15 cellular contexts compared by ENCODE assay signal in the genomic region with DNA sequence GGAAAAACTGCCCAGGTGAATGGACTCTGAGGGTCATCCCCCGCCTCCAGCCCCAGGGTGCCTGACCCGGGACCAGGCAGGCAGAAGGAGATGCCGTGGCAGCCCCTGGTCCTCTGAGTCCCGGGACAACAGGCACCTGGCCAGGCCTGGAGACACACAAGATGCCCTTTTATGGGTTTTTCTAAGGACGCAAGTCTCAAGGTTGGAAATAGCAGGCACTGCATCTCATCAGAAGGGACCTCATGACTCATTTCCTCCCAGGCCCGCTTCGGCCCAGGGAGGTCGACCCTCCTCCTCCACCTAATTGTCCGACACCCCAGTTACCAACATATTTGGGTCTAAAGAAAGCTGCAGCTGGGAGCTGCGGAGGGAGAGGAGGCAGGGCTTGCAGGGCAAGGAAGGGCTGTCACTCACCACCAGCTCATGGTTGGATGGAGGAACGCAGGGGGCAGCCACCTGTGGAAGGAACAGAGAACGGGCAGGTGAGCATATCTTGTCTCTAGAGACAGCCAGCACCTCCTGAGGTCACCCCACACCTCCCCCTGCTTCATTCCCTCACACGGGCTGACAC.
DNase-seq lines count a peak whose midpoint lies in the region; ATAC-seq and TF ChIP-seq lines count a peak whose summit lies in the region.
"Had no signal": no experiment of that assay in that cellular context is flagged by ENCODE, and none has a peak within 500 bp of the region (broad histone marks: within the 10 kb centered on the region; RNA-seq: fewer than 3 reads in every experiment).

No MANE protein-coding gene starts in this region.

- no peaks in the 10 kb centered on the region for H3K9me3 Mint-ChIP-seq in activated naive CD4-positive, alpha-beta T cell treated with anti-CD3 and anti-CD28 coated beads, Interleukin-2, amount 50 U/mL, for 72 hours
- H3K9me3 Mint-ChIP-seq: activated naive CD8-positive, alpha-beta T cell treated with anti-CD3 and anti-CD28 coated beads for 36 hours had no signal

- no peak overlapping the region for H4K8ac ChIP-seq in trophoblast cell (ENCODE audit: low read depth, low read length)

- H3K9me2 ChIP-seq in SK-N-SH, result no peaks in the 10 kb centered on the region

- H3F3A ChIP-seq in SK-N-SH (replicated peaks; ENCODE audit: insufficient read depth), result peaks cover 23% of the 10 kb centered on the region

- peak overlapping the region; percentile 16 for H2BK12ac ChIP-seq in trophoblast cell (ENCODE audit: low read length)

- no peak overlapping the region for H3K14ac ChIP-seq in trophoblast cell (ENCODE audit: low read length)

- ATAC-seq in activated naive CD4-positive, alpha-beta T cell treated with anti-CD3 and anti-CD28 coated beads, Interleukin-2, amount 50 U/mL, for 72 hours, result no peak
- ATAC-seq: GM12878 had no signal

- H3K4me1 ChIP-seq in SK-N-SH (ENCODE audit: control insufficient read depth in 1 of 2, insufficient read depth in 2 of 2, low read depth in 1 of 2, low read length in 1 of 2) (peaks cover 46 to 60% of the 10 kb centered on the region in 2 experiments), cardiac muscle cell (ENCODE audit: low read depth) (peaks cover 51% of the 10 kb centered on the region), trophoblast cell (ENCODE audit: control insufficient read depth in 1 of 2, insufficient read depth in 2 of 2, low read length in 2 of 2) (peaks cover 22 to 39% of the 10 kb centered on the region in 2 experiments)

- POLR2A ChIA-PET in AG04450 (lab: Yijun Ruan, JAX), result interaction anchor here (0.8 to 1.0 kb wide), 3 partner anchors 15 to 46 kb away, joined by 3 to 9 read pairs (median 3); no protein-coding TSS in a partner anchor
- POLR2A ChIA-PET in SK-N-SH (lab: Yijun Ruan, JAX), result interaction anchor here (1.1 to 3.6 kb wide), 3 partner anchors 10 to 32 kb away, joined by 3 to 28 read pairs (median 8); no protein-coding TSS in a partner anchor

- H3K27ac Mint-ChIP-seq in activated naive CD4-positive, alpha-beta T cell treated with anti-CD3 and anti-CD28 coated beads, Interleukin-2, amount 50 U/mL, for 72 hours, result no peak overlapping the region
- H3K27ac Mint-ChIP-seq: activated naive CD8-positive, alpha-beta T cell treated with anti-CD3 and anti-CD28 coated beads for 36 hours had no signal

- H3K27ac ChIP-seq in AG04450 (ENCODE audit: low read depth, low read length) (peak overlapping the region; percentile 94), SK-N-SH (ENCODE audit: low read depth in 2 of 2, low read length in 1 of 2) (peak overlapping the region; percentile 77 to 96), cardiac muscle cell (peak overlapping the region; percentile 93), trophoblast cell (ENCODE audit: low read depth, low read length) (no peak overlapping the region)
- H3K27ac ChIP-seq: BLaER1 had no signal

- H3K4me2 ChIP-seq in SK-N-SH (peak overlapping the region; percentile 74), trophoblast cell (ENCODE audit: low read length) (peak overlapping the region; percentile 2)
- H3K4me2 ChIP-seq: BLaER1 had no signal

- H4K12ac ChIP-seq in trophoblast cell (ENCODE audit: low read depth, low read length), result no peak overlapping the region

- H2BK5ac ChIP-seq in trophoblast cell (ENCODE audit: low read depth, low read length, poor library complexity), result no peak overlapping the region

- H2AK5ac ChIP-seq in trophoblast cell (ENCODE audit: low read length), result no peak overlapping the region

- no peak overlapping the region for H3K4ac ChIP-seq in trophoblast cell (ENCODE audit: low read depth, low read length)

- CTCF ChIA-PET in AG04450 (lab: Charles Lee), result interaction anchor here (0.6 to 1.5 kb wide), 4 partner anchors 20 to 142 kb away, joined by 3 to 4 read pairs (median 3); no protein-coding TSS in a partner anchor
- CTCF ChIA-PET in SK-N-SH (lab: Yijun Ruan, JAX), result interaction anchor here (0.8 to 4.9 kb wide), 7 partner anchors 11 to 132 kb away, joined by 3 to 35 read pairs (median 6); no protein-coding TSS in a partner anchor

- peaks cover 6% of the 10 kb centered on the region for H3K79me1 ChIP-seq in trophoblast cell (ENCODE audit: low read length)

- peak overlapping the region; percentile 33; the same call in 1 of the 2 replicates for H3K9ac ChIP-seq in SK-N-SH
- no peak overlapping the region for H3K9ac ChIP-seq in trophoblast cell (ENCODE audit: low read length)
- H3K9ac ChIP-seq: BLaER1 had no signal

- peak overlapping the region; percentile 47 for H2BK120ac ChIP-seq in trophoblast cell (ENCODE audit: insufficient read depth, low read length, poor library complexity)

- H3K27me3 ChIP-seq in AG04450 (ENCODE audit: control insufficient read depth, insufficient read depth, low read length) (no peaks in the 10 kb centered on the region), SK-N-SH (ENCODE audit: insufficient read depth) (no peaks in the 10 kb centered on the region), cardiac muscle cell (no peaks in the 10 kb centered on the region), trophoblast cell (ENCODE audit: insufficient read depth, low read length) (no peaks in the 10 kb centered on the region)
- H3K27me3 ChIP-seq: BLaER1 had no signal

- no peak overlapping the region for H3K23ac ChIP-seq in trophoblast cell (ENCODE audit: low read length)

- DNase-seq in AG04450 (ENCODE audit: low read depth, low spot score) (peak; percentile 61), SK-N-SH (no peak), cardiac muscle cell (ENCODE audit: low read depth in 1 of 2, low spot score in 1 of 2) (peak in 1 of 2 donors; percentile 80), trophoblast cell (no peak), activated gamma-delta T cell (lab: John Stamatoyannopoulos, UW) (no peak), NCI-H2171 treated with DMSO at 0.1 percent for 48 hours (lab: John Stamatoyannopoulos, UW) (no peak), posterior vena cava (ENCODE audit: low spot score) (no peak)
- DNase-seq in activated naive CD4-positive, alpha-beta T cell treated with anti-CD3 and anti-CD28 coated beads, Interleukin-2, amount 50 U/mL, for 72 hours (ENCODE audit: low spot score in 2 of 2), result no peak
- DNase-seq: activated naive CD8-positive, alpha-beta T cell treated with anti-CD3 and anti-CD28 coated beads for 36 hours; NCI-H774; stimulated activated naive CD4-positive, alpha-beta T cell; T-helper 9 cell had no signal

- H3K36me3 Mint-ChIP-seq in activated naive CD4-positive, alpha-beta T cell treated with anti-CD3 and anti-CD28 coated beads, Interleukin-2, amount 50 U/mL, for 72 hours, result no peaks in the 10 kb centered on the region
- H3K36me3 Mint-ChIP-seq: activated naive CD8-positive, alpha-beta T cell treated with anti-CD3 and anti-CD28 coated beads for 36 hours had no signal

- H3K79me2 ChIP-seq in SK-N-SH (ENCODE audit: insufficient read depth) (peaks cover 97% of the 10 kb centered on the region), trophoblast cell (ENCODE audit: control insufficient read depth, insufficient read depth, low read length, poor library complexity) (no peaks in the 10 kb centered on the region)

- 35% methylated on average over 6 of the region's 13 CpGs for WGBS in SK-N-SH (ENCODE audit: low lambda C conversion rate)
- no CpG with 5 or more reads among the region's 13 CpGs for WGBS in trophoblast cell (ENCODE audit: extremely low coverage, insufficient coverage, insufficient read length)

- TF ChIP-seq RAD21 in SK-N-SH (IDR thresholded peaks at IDR 0.05; ENCODE audit: low read length), result no peak

- 0 out of 2 replicates have a peak overlapping the region, but pooled peaks have one; percentile 4 for H3K4me3 ChIP-seq in AG04450 (ENCODE audit: low read depth, low read length)
- H3K4me3 ChIP-seq in SK-N-SH (ENCODE audit: low read depth in 2 of 2, low read length in 1 of 2), result peak overlapping the region in 1 of 2 experiments; percentile 35; a peak in 1 of 4 replicates
- no peak overlapping the region for H3K4me3 ChIP-seq in cardiac muscle cell
- H3K4me3 ChIP-seq in trophoblast cell (ENCODE audit: low read depth, low read length), result no peak overlapping the region
- H3K4me3 ChIP-seq: BLaER1, GM12878, skin epidermis had no signal

- H2AFZ ChIP-seq in SK-N-SH (ENCODE audit: low read depth) (no peak overlapping the region), trophoblast cell (ENCODE audit: insufficient read depth, low read length, poor library complexity) (no peak overlapping the region)

- intact Hi-C loops in posterior vena cava (cut with DNase I), result no loop called here

- no peaks in the 10 kb centered on the region; the same call in 1 of the 2 replicates for H3K9me3 ChIP-seq in AG04450 (ENCODE audit: control insufficient read depth, insufficient read depth, low read length)
- H3K9me3 ChIP-seq in SK-N-SH, result no peaks in the 10 kb centered on the region
- H3K9me3 ChIP-seq in cardiac muscle cell (ENCODE audit: low read depth), result no peaks in the 10 kb centered on the region
- peaks cover 2% of the 10 kb centered on the region for H3K9me3 ChIP-seq in trophoblast cell (ENCODE audit: insufficient read depth, low read depth, low read length)
- H3K9me3 ChIP-seq: BLaER1 had no signal

- H4K20me1 ChIP-seq in SK-N-SH (ENCODE audit: insufficient read depth), result peaks cover 14% of the 10 kb centered on the region; the same call in 1 of the 2 replicates

- H3K18ac ChIP-seq in trophoblast cell (ENCODE audit: low read length), result no peak overlapping the region

- H4K91ac ChIP-seq in trophoblast cell (ENCODE audit: low read depth, low read length), result peak overlapping the region; percentile 4

- H3K36me3 ChIP-seq in SK-N-SH (replicated peaks in 1 of 2; ENCODE audit: control insufficient read depth in 1 of 2, insufficient read depth in 2 of 2, low read length in 1 of 2), result peaks cover 3 to 23% of the 10 kb centered on the region in 2 experiments
- no peaks in the 10 kb centered on the region for H3K36me3 ChIP-seq in cardiac muscle cell
- no peaks in the 10 kb centered on the region for H3K36me3 ChIP-seq in trophoblast cell (ENCODE audit: control insufficient read depth in 1 of 2, insufficient read depth in 2 of 2, low read length in 2 of 2)

- TF ChIP-seq EP300 in SK-N-SH (IDR thresholded peaks at IDR 0.05; ENCODE audit: borderline replicate concordance in 1 of 2, low read depth in 1 of 2, low read length in 1 of 2), result peak in 1 of 2 experiments; percentile 87; a peak in 1 of 4 replicates

- TF ChIP-seq CTCF in AG04450 (IDR thresholded peaks at IDR 0.05; ENCODE audit: low read depth, low read length) (no peak), SK-N-SH (IDR thresholded peaks at IDR 0.05) (no peak), cardiac muscle cell (IDR thresholded peaks at IDR 0.05; ENCODE audit: low read depth, low read length) (no peak)

TF ChIP-seq in SK-N-SH, 30 proteins besides CTCF, POLR2A, EP300 and RAD21 (continues in another document):
- peak; percentile 30; the same call in 1 of the 2 replicates for TF ChIP-seq TEAD4 (IDR thresholded peaks at IDR 0.05; ENCODE audit: borderline replicate concordance, insufficient read depth)
- TF ChIP-seq, protein P1, sequence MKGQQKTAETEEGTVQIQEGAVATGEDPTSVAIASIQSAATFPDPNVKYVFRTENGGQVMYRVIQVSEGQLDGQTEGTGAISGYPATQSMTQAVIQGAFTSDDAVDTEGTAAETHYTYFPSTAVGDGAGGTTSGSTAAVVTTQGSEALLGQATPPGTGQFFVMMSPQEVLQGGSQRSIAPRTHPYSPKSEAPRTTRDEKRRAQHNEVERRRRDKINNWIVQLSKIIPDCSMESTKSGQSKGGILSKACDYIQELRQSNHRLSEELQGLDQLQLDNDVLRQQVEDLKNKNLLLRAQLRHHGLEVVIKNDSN (IDR thresholded peaks at IDR 0.05; ENCODE audit: borderline replicate concordance, low read depth), result no peak
- no peak for TF ChIP-seq SMC3 (IDR thresholded peaks at IDR 0.05; ENCODE audit: low read depth, low read length)
